18 cellular contexts compared by ENCODE assay signal in genomic region chr11:72580648-72580950, GRCh38.
DNase-seq lines count a peak whose midpoint lies in the region; ATAC-seq and TF ChIP-seq lines count a peak whose summit lies in the region.
"Had no signal": no experiment of that assay in that cellular context is flagged by ENCODE, and none has a peak within 500 bp of the region (broad histone marks: within the 10 kb centered on the region; RNA-seq: fewer than 3 reads in every experiment).

No MANE protein-coding gene starts in this region.

- H3K4me1 Mint-ChIP-seq in natural killer cell treated with Interleukin-12 subunit alpha and Interleukin-12 subunit beta and Interleukin-15 and Interleukin-18, amount 100 ng/mL, for 72 hours (ENCODE audit: low read depth in 2 of 2), result peaks cover 12% of the 10 kb centered on the region in 2 donors
- H3K4me1 Mint-ChIP-seq in natural killer cell, result peaks cover 14 to 18% of the 10 kb centered on the region in 2 donors
- H3K4me1 Mint-ChIP-seq in chondrocyte (ENCODE audit: low read depth), result peaks cover 6% of the 10 kb centered on the region

- no peaks in the 10 kb centered on the region for H3K36me3 Mint-ChIP-seq in natural killer cell treated with Interleukin-12 subunit alpha and Interleukin-12 subunit beta and Interleukin-15 and Interleukin-18, amount 100 ng/mL, for 72 hours
- no peaks in the 10 kb centered on the region for H3K36me3 Mint-ChIP-seq in natural killer cell
- peaks cover under 1% of the 10 kb centered on the region for H3K36me3 Mint-ChIP-seq in chondrocyte (ENCODE audit: low read depth)

- H3K27me3 Mint-ChIP-seq in natural killer cell treated with Interleukin-12 subunit alpha and Interleukin-12 subunit beta and Interleukin-15 and Interleukin-18, amount 100 ng/mL, for 72 hours, result no peaks in the 10 kb centered on the region
- H3K27me3 Mint-ChIP-seq in natural killer cell (ENCODE audit: low read depth in 2 of 2), result peaks cover 0 to 3% of the 10 kb centered on the region in 2 donors
- H3K27me3 Mint-ChIP-seq in chondrocyte (ENCODE audit: low read depth), result peaks cover 41% of the 10 kb centered on the region

- no peak for ATAC-seq in natural killer cell treated with Interleukin-12 subunit alpha and Interleukin-12 subunit beta and Interleukin-15 and Interleukin-18, amount 100 ng/mL, for 72 hours
- ATAC-seq in natural killer cell, result no peak
- ATAC-seq in GM18858 (IDR thresholded peaks at IDR 0.05; ENCODE audit: unreplicated experiment), result no peak
- ATAC-seq: HepG2, K562 had no signal

- H3K4me3 Mint-ChIP-seq in natural killer cell treated with Interleukin-12 subunit alpha and Interleukin-12 subunit beta and Interleukin-15 and Interleukin-18, amount 100 ng/mL, for 72 hours, result no peak overlapping the region
- no peak overlapping the region for H3K4me3 Mint-ChIP-seq in natural killer cell
- H3K4me3 Mint-ChIP-seq in chondrocyte (ENCODE audit: unreplicated experiment), result no peak overlapping the region
- H3K4me3 Mint-ChIP-seq: HFFc6 had no signal

- no peaks in the 10 kb centered on the region for H3K9me3 Mint-ChIP-seq in natural killer cell treated with Interleukin-12 subunit alpha and Interleukin-12 subunit beta and Interleukin-15 and Interleukin-18, amount 100 ng/mL, for 72 hours
- H3K9me3 Mint-ChIP-seq in natural killer cell (no peaks in the 10 kb centered on the region), chondrocyte (ENCODE audit: low read depth) (no peaks in the 10 kb centered on the region)
- H3K9me3 Mint-ChIP-seq: HFFc6 had no signal

- TF ChIP-seq CTCF in natural killer cell (IDR thresholded peaks at IDR 0.05) (no peak), chondrocyte (IDR thresholded peaks at IDR 0.05) (no peak)

- peak overlapping the region in 1 of 2 donors; percentile 35 for H3K27ac Mint-ChIP-seq in natural killer cell treated with Interleukin-12 subunit alpha and Interleukin-12 subunit beta and Interleukin-15 and Interleukin-18, amount 100 ng/mL, for 72 hours
- H3K27ac Mint-ChIP-seq in natural killer cell (no peak overlapping the region), chondrocyte (ENCODE audit: unreplicated experiment) (no peak overlapping the region)
- H3K27ac Mint-ChIP-seq: HFFc6 had no signal

- DNase-seq in natural killer cell treated with Interleukin-12 subunit alpha and Interleukin-12 subunit beta and Interleukin-15 and Interleukin-18, amount 100 ng/mL, for 72 hours (ENCODE audit: low spot score), result peak; percentile 15
- DNase-seq in natural killer cell (no peak), chondrocyte (ENCODE audit: low spot score) (peak; percentile 25), posterior vena cava (ENCODE audit: low spot score) (peak; percentile 65), T-helper 1 cell (no peak), C1 segment of cervical spinal cord (lab: John Stamatoyannopoulos, UW) (no peak)
- DNase-seq: H7, HFFc6, MM.1S, NCI-H1048, NCI-H1417 treated with DMSO at 0.1 percent for 48 hours, NCI-H187, NCI-H446 treated with DMSO at 0.1 percent for 48 hours, NCI-H526 treated with DMSO at 0.1 percent for 48 hours, SHP77 had no signal

- intact Hi-C loops in natural killer cell (cut with micrococcal nuclease) (loop anchor here (10.0 kb wide), 1 partner anchor 264 kb away; no protein-coding TSS in a partner anchor), posterior vena cava (cut with DNase I) (no loop called here)

Comparison
In these comparisons a context has a peak if more than half of its experiments do, and no peak if none do; other contexts are left out.
1. DNase-seq: peak in natural killer cell treated with Interleukin-12 subunit alpha and Interleukin-12 subunit beta and Interleukin-15 and Interleukin-18, amount 100 ng/mL, for 72 hours (single experiment), chondrocyte (single experiment) and posterior vena cava (single experiment); none in natural killer cell (single experiment), T-helper 1 cell (0 of 5) and C1 segment of cervical spinal cord (0 of 14).